In the genomic region with DNA sequence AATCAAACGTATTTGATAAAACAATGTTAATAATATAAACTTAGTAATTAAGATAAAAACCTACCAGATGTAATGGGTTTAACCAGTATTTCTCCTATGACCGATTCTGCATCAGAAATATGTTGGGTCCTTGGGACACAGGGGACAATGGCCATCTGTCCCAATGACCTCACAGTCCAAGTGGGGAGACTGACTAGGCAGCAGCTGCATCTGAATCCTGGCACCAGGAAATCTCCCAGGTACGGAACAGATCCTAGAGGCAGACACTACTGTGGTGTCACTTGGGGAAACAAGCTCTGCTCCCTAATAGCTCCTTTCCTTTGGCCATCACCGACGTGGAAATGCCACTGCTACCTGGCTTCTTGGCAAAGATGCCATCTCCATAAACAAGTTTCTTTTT, we compare ENCODE assay signal across 21 cellular contexts.
"Had no signal": no experiment of that assay in that cellular context is flagged by ENCODE, and none has a peak within 500 bp of the region (broad histone marks: within the 10 kb centered on the region; RNA-seq: fewer than 3 reads in every experiment).

No MANE protein-coding gene starts in this region.

- DNase-seq: colonic mucosa; effector CD8-positive, alpha-beta T cell; endodermal cell; foreskin fibroblast; gastrocnemius medialis; kidney; mesendoderm; pancreas; spleen; stimulated activated CD4-positive, alpha-beta T cell treated with anti-CD3 and anti-CD28 coated beads, Interleukin-4, amount 100 ng/mL, for 4 hours; stimulated activated naive B cell treated with anti-CD40 and anti-IgM and Interleukin-4, amounts not matched to agents 10 μg/mL and 1 μg/mL and 100 μg/mL, for 72 hours; upper lobe of right lung; uterus had no signal

- H3K27ac Mint-ChIP-seq: dendritic cell treated with granulocyte-macrophage colony-stimulating factor and Interleukin-4, amounts not matched to agents 40 ng/mL and 50 ng/mL, for 4 days; endodermal cell; natural killer cell treated with Interleukin-12 subunit alpha and Interleukin-12 subunit beta and Interleukin-15 and Interleukin-18, amount 100 ng/mL, for 72 hours; stimulated activated naive CD8-positive, alpha-beta T cell treated with anti-CD3 and anti-CD28 coated beads, Interleukin-15, Interleukin-2, amounts not matched to agents 100 ng/mL and 50 ng/mL, for 24 hours had no signal

- H3K27me3 Mint-ChIP-seq: dendritic cell treated with granulocyte-macrophage colony-stimulating factor and Interleukin-4, amounts not matched to agents 40 ng/mL and 50 ng/mL, for 4 days; natural killer cell treated with Interleukin-12 subunit alpha and Interleukin-12 subunit beta and Interleukin-15 and Interleukin-18, amount 100 ng/mL, for 72 hours; stimulated activated naive B cell treated with anti-CD40 and anti-IgM and Interleukin-4, amounts not matched to agents 10 μg/mL and 1 μg/mL and 100 μg/mL, for 72 hours; stimulated activated naive CD8-positive, alpha-beta T cell treated with anti-CD3 and anti-CD28 coated beads, Interleukin-15, Interleukin-2, amounts not matched to agents 100 ng/mL and 50 ng/mL, for 24 hours had no signal

- H3K4me3 Mint-ChIP-seq: dendritic cell treated with granulocyte-macrophage colony-stimulating factor and Interleukin-4, amounts not matched to agents 40 ng/mL and 50 ng/mL, for 4 days; endodermal cell; natural killer cell treated with Interleukin-12 subunit alpha and Interleukin-12 subunit beta and Interleukin-15 and Interleukin-18, amount 100 ng/mL, for 72 hours; neural crest cell; stimulated activated naive B cell treated with anti-CD40 and anti-IgM and Interleukin-4, amounts not matched to agents 10 μg/mL and 1 μg/mL and 100 μg/mL, for 72 hours; stimulated activated naive CD8-positive, alpha-beta T cell treated with anti-CD3 and anti-CD28 coated beads, Interleukin-15, Interleukin-2, amounts not matched to agents 100 ng/mL and 50 ng/mL, for 24 hours had no signal

- ATAC-seq: esophagus mucosa; gastrocnemius medialis; heart left ventricle; left lobe of liver; natural killer cell treated with Interleukin-12 subunit alpha and Interleukin-12 subunit beta and Interleukin-15 and Interleukin-18, amount 100 ng/mL, for 72 hours; sciatic nerve; stimulated activated naive B cell treated with anti-CD40 and anti-IgM and Interleukin-4, amounts not matched to agents 10 μg/mL and 1 μg/mL and 100 μg/mL, for 72 hours; upper lobe of right lung had no signal

- H3K9me3 Mint-ChIP-seq: dendritic cell treated with granulocyte-macrophage colony-stimulating factor and Interleukin-4, amounts not matched to agents 40 ng/mL and 50 ng/mL, for 4 days; endodermal cell; natural killer cell treated with Interleukin-12 subunit alpha and Interleukin-12 subunit beta and Interleukin-15 and Interleukin-18, amount 100 ng/mL, for 72 hours; neural crest cell; stimulated activated naive CD8-positive, alpha-beta T cell treated with anti-CD3 and anti-CD28 coated beads, Interleukin-15, Interleukin-2, amounts not matched to agents 100 ng/mL and 50 ng/mL, for 24 hours had no signal

- H3K36me3 Mint-ChIP-seq: natural killer cell treated with Interleukin-12 subunit alpha and Interleukin-12 subunit beta and Interleukin-15 and Interleukin-18, amount 100 ng/mL, for 72 hours had no signal
